ENCODE assay signal across 1 cellular context in genomic region chr13:20717581-20718542, GRCh38.
TF ChIP-seq lines count a peak whose summit lies in the region.

No MANE protein-coding gene starts in this region.

TF ChIP-seq in H1, 55 proteins besides CTCF, POLR2A, EP300 and RAD21 (continued from another document):
- no peak for TF ChIP-seq CHD7 (IDR thresholded peaks at IDR 0.05; ENCODE audit: insufficient replicate concordance, low read length)
- TF ChIP-seq BACH1 (IDR thresholded peaks at IDR 0.05; ENCODE audit: low read length), result no peak
- TF ChIP-seq ASH2L (IDR thresholded peaks at IDR 0.05; ENCODE audit: low read length), result no peak
- TF ChIP-seq USF2 (IDR thresholded peaks at IDR 0.05; ENCODE audit: low read length), result no peak
- TF ChIP-seq TEAD4 (IDR thresholded peaks at IDR 0.05; ENCODE audit: low read depth, low read length), result no peak
- TF ChIP-seq KDM1A (IDR thresholded peaks at IDR 0.05; ENCODE audit: borderline replicate concordance, low read length), result no peak
- TF ChIP-seq ATF2 (IDR thresholded peaks at IDR 0.05; ENCODE audit: low read length), result no peak
- no peak for TF ChIP-seq EZH2 (IDR thresholded peaks at IDR 0.05; ENCODE audit: low read depth, low read length, severe bottlenecking)
- no peak for TF ChIP-seq TAF1 (IDR thresholded peaks at IDR 0.05; ENCODE audit: low read depth, low read length)
- no peak for TF ChIP-seq ATF3 (IDR thresholded peaks at IDR 0.05; ENCODE audit: insufficient read depth, low read depth, low read length)
